ENCODE assay signal across 25 cellular contexts in the genomic region with DNA sequence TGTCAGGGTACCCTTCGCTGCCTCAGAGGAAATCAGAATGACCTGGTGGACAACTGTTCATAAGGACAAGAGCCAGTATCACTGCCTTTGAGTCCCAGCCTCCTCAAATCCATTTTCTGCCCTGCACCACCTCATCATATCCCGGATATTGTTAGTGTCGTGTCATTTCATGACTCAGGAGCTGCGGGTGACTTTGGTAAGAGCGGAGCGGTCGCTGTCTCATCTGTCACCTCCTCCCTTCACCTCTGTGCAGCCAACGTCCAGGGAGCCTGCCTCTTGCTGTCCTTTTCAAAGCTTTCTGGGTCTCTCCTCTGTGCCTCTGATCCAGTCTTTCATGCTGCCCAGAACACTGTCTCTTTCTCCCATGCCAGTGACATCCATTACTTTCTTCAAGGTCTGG.
"Had no signal": no experiment of that assay in that cellular context is flagged by ENCODE, and none has a peak within 500 bp of the region (broad histone marks: within the 10 kb centered on the region; RNA-seq: fewer than 3 reads in every experiment).

No MANE protein-coding gene starts in this region.

- H3K36me3 Mint-ChIP-seq: activated CD4-positive, alpha-beta memory T cell treated with anti-CD3 and anti-CD28 coated beads for 36 hours; activated naive CD8-positive, alpha-beta T cell treated with anti-CD3 and anti-CD28 coated beads, Interleukin-2, amount 10 ng/mL, durations not matched to agents 7 days and 5 days; T-cell had no signal

- H3K9me3 ChIP-seq: adrenal gland, breast epithelium had no signal

- H3K9me3 Mint-ChIP-seq: activated CD4-positive, alpha-beta memory T cell treated with anti-CD3 and anti-CD28 coated beads for 36 hours; activated CD4-positive, alpha-beta T cell treated with anti-CD3 and anti-CD28 coated beads, Interleukin-2, amount 10 ng/mL, durations not matched to agents 7 days and 5 days; activated naive CD8-positive, alpha-beta T cell treated with anti-CD3 and anti-CD28 coated beads, Interleukin-2, amount 10 ng/mL, durations not matched to agents 7 days and 5 days; activated T-helper 17 cell treated with anti-CD3 and anti-CD28 coated beads, Interleukin-2, amount 50 U/mL, for 72 hours; T-cell had no signal

- H3K4me1 Mint-ChIP-seq: activated CD4-positive, alpha-beta T cell treated with anti-CD3 and anti-CD28 coated beads, Interleukin-2, amount 10 ng/mL, durations not matched to agents 7 days and 5 days; activated naive CD8-positive, alpha-beta T cell treated with anti-CD3 and anti-CD28 coated beads, Interleukin-2, amount 10 ng/mL, durations not matched to agents 7 days and 5 days; activated T-helper 17 cell treated with anti-CD3 and anti-CD28 coated beads, Interleukin-2, amount 50 U/mL, for 72 hours; T-cell had no signal

- H3K36me3 ChIP-seq: adrenal gland, breast epithelium had no signal

- H3K4me1 ChIP-seq: adrenal gland, breast epithelium had no signal

- ATAC-seq: activated T-helper 17 cell treated with anti-CD3 and anti-CD28 coated beads, Interleukin-2, amount 50 U/mL, for 72 hours; T-cell had no signal

- H3K4me3 ChIP-seq: adrenal gland, breast epithelium, SK-N-MC had no signal

- H3K4me3 Mint-ChIP-seq: activated CD4-positive, alpha-beta memory T cell treated with anti-CD3 and anti-CD28 coated beads for 36 hours; activated CD4-positive, alpha-beta T cell treated with anti-CD3 and anti-CD28 coated beads, Interleukin-2, amount 10 ng/mL, durations not matched to agents 7 days and 5 days; activated naive CD8-positive, alpha-beta T cell treated with anti-CD3 and anti-CD28 coated beads, Interleukin-2, amount 10 ng/mL, durations not matched to agents 7 days and 5 days; activated T-helper 17 cell treated with anti-CD3 and anti-CD28 coated beads, Interleukin-2, amount 50 U/mL, for 72 hours; T-cell had no signal

- DNase-seq: activated CD4-positive, alpha-beta memory T cell treated with anti-CD3 and anti-CD28 coated beads for 36 hours; activated CD4-positive, alpha-beta T cell treated with anti-CD3 and anti-CD28 coated beads, Interleukin-2, amount 10 ng/mL, durations not matched to agents 7 days and 5 days; activated CD4-positive, CD25-positive, alpha-beta regulatory T cell; activated naive CD4-positive, alpha-beta T cell treated with anti-CD3 and anti-CD28 coated beads, Interleukin-2, amount 50 U/mL, for 16 hours; activated naive CD8-positive, alpha-beta T cell treated with anti-CD3 and anti-CD28 coated beads, Interleukin-2, amount 10 ng/mL, durations not matched to agents 7 days and 5 days; activated T-cell treated with anti-CD3 and anti-CD28 coated beads for 4 hours; activated T-cell treated with anti-CD3 and anti-CD28 coated beads, Interleukin-2, amount 50 U/mL, for 48 hours; anterior cingulate cortex; caudate nucleus; Karpas-422; MM.1S; NCI-H1105; NCI-H1436; NCI-H1694 treated with DMSO at 0.1 percent for 48 hours; NCI-H2029 treated with DMSO at 0.1 percent for 48 hours; NCI-H510A treated with DMSO at 0.1 percent for 48 hours; NCI-H69; T-cell; T-helper 2 cell; T1000 had no signal

- H3K27ac Mint-ChIP-seq: activated CD4-positive, alpha-beta memory T cell treated with anti-CD3 and anti-CD28 coated beads for 36 hours; activated CD4-positive, alpha-beta T cell treated with anti-CD3 and anti-CD28 coated beads, Interleukin-2, amount 10 ng/mL, durations not matched to agents 7 days and 5 days; activated naive CD8-positive, alpha-beta T cell treated with anti-CD3 and anti-CD28 coated beads, Interleukin-2, amount 10 ng/mL, durations not matched to agents 7 days and 5 days; activated T-helper 17 cell treated with anti-CD3 and anti-CD28 coated beads, Interleukin-2, amount 50 U/mL, for 72 hours; T-cell had no signal

- H3K27me3 ChIP-seq: breast epithelium had no signal

- H3K27ac ChIP-seq: adrenal gland, breast epithelium, SK-N-MC, VCaP had no signal
